1 cellular context compared by ENCODE assay signal in genomic region chr1:112237983-112238515, GRCh38.
TF ChIP-seq lines count a peak whose summit lies in the region.

No MANE protein-coding gene starts in this region.

TF ChIP-seq in H1, 55 proteins besides CTCF, POLR2A, EP300 and RAD21:
- TF ChIP-seq, protein P1, sequence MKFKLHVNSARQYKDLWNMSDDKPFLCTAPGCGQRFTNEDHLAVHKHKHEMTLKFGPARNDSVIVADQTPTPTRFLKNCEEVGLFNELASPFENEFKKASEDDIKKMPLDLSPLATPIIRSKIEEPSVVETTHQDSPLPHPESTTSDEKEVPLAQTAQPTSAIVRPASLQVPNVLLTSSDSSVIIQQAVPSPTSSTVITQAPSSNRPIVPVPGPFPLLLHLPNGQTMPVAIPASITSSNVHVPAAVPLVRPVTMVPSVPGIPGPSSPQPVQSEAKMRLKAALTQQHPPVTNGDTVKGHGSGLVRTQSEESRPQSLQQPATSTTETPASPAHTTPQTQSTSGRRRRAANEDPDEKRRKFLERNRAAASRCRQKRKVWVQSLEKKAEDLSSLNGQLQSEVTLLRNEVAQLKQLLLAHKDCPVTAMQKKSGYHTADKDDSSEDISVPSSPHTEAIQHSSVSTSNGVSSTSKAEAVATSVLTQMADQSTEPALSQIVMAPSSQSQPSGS (IDR thresholded peaks at IDR 0.05; ENCODE audit: low read length): no peak
- no peak for TF ChIP-seq GABPA (IDR thresholded peaks at IDR 0.05; ENCODE audit: borderline replicate concordance, insufficient read depth, low read length)
- TF ChIP-seq CREB1 (IDR thresholded peaks at IDR 0.05): no peak
- no peak for TF ChIP-seq KDM4A (IDR thresholded peaks at IDR 0.05; ENCODE audit: low read depth, low read length, severe bottlenecking)
- no peak for TF ChIP-seq BCL11A (IDR thresholded peaks at IDR 0.05; ENCODE audit: low read depth in 2 of 2, low read length in 2 of 2)
- TF ChIP-seq EGR1 (IDR thresholded peaks at IDR 0.05; ENCODE audit: borderline replicate concordance, low read depth, low read length): no peak
- no peak for TF ChIP-seq HDAC6 (IDR thresholded peaks at IDR 0.05; ENCODE audit: low read depth, low read length)
